In genomic region chr9:83623634-83623991, GRCh38 we compare ENCODE assay signal across 8 cellular contexts. TPM values are rescaled to one million over a fixed set of nuclear protein-coding genes. Genes with fewer than 3 reads are reported as not detected.
DNase-seq lines count a peak whose midpoint lies in the region; ATAC-seq, FAIRE-seq and TF ChIP-seq lines count a peak whose summit lies in the region.

No MANE protein-coding gene starts in this region.

- peak overlapping the region; percentile 83 for H3K4me3 Mint-ChIP-seq in activated T-cell treated with anti-CD3 and anti-CD28 coated beads, Interleukin-2, amount 50 U/mL, for 24 hours
- peak overlapping the region; percentile 87 for H3K4me3 Mint-ChIP-seq in nephron progenitor cell

- H3K27me3 Mint-ChIP-seq in activated T-cell treated with anti-CD3 and anti-CD28 coated beads, Interleukin-2, amount 50 U/mL, for 24 hours, result no peaks in the 10 kb centered on the region
- H3K27me3 Mint-ChIP-seq in nephron progenitor cell (ENCODE audit: low read depth, poor library complexity), result peaks cover 9% of the 10 kb centered on the region

- peak overlapping the region; percentile 95 for H3K27ac Mint-ChIP-seq in activated T-cell treated with anti-CD3 and anti-CD28 coated beads, Interleukin-2, amount 50 U/mL, for 24 hours
- no peak overlapping the region for H3K27ac Mint-ChIP-seq in nephron progenitor cell

- no peaks in the 10 kb centered on the region for H3K9me3 ChIP-seq in SJCRH30 (replicated peaks)

- FAIRE-seq in GM12892 (lab: Jason Lieb, UNC), result no peak

- H3K36me3 Mint-ChIP-seq in activated T-cell treated with anti-CD3 and anti-CD28 coated beads, Interleukin-2, amount 50 U/mL, for 24 hours (ENCODE audit: low read depth), result peaks cover 40% of the 10 kb centered on the region
- H3K36me3 Mint-ChIP-seq in nephron progenitor cell (ENCODE audit: low read depth), result peaks cover 13% of the 10 kb centered on the region

- H3K27me3 ChIP-seq in SJCRH30, result no peaks in the 10 kb centered on the region

- no peak for DNase-seq in activated T-cell treated with anti-CD3 and anti-CD28 coated beads, Interleukin-2, amount 50 U/mL, for 24 hours
- DNase-seq in activated T-cell treated with anti-CD3 and anti-CD28 coated beads, Interleukin-2, amount 50 U/mL, for 48 hours, result no peak
- DNase-seq in SJCRH30, result peak in 1 of 2 experiments; percentile 69
- DNase-seq in epithelial cell of prostate (ENCODE audit: low read depth, low spot score), result no peak
- no peak for DNase-seq in nephron progenitor cell
- DNase-seq in GM12892 (ENCODE audit: insufficient read length), result no peak
- DNase-seq in NCI-H1930 (lab: John Stamatoyannopoulos, UW), result no peak

- H3K27ac ChIP-seq in SJCRH30, result peak overlapping the region; percentile 84
- peak overlapping the region; percentile 59 for H3K27ac ChIP-seq in epithelial cell of prostate

- H3K4me3 ChIP-seq in SJCRH30, result peak overlapping the region; percentile 83

- TF ChIP-seq POLR2A in GM12892 (IDR thresholded peaks at IDR 0.05; ENCODE audit: low read depth, low read length), result no peak

- 0 out of 2 replicates have a peak, but pooled peaks cover under 1% of the 10 kb centered on the region for H3K36me3 ChIP-seq in SJCRH30

- peak; percentile 27 for ATAC-seq in HG02973 (IDR thresholded peaks at IDR 0.05; ENCODE audit: unreplicated experiment)

- no peak for TF ChIP-seq CTCF in nephron progenitor cell (IDR thresholded peaks at IDR 0.05)

- H3K4me1 Mint-ChIP-seq in activated T-cell treated with anti-CD3 and anti-CD28 coated beads, Interleukin-2, amount 50 U/mL, for 24 hours (ENCODE audit: low read depth), result peaks cover 37% of the 10 kb centered on the region
- peaks cover 24% of the 10 kb centered on the region for H3K4me1 Mint-ChIP-seq in nephron progenitor cell

- peaks cover 6% of the 10 kb centered on the region for H3K4me1 ChIP-seq in SJCRH30

- H3K9me3 Mint-ChIP-seq in activated T-cell treated with anti-CD3 and anti-CD28 coated beads, Interleukin-2, amount 50 U/mL, for 24 hours, result no peaks in the 10 kb centered on the region
- H3K9me3 Mint-ChIP-seq in nephron progenitor cell, result no peaks in the 10 kb centered on the region

RNA-seq across cellular contexts. Expression of gene IDNK, which starts 0.7 kb away (rescaled TPM):
- total RNA-seq in SJCRH30 (2014; rRNA removed; shearing (Covaris generic)), result 1.8 and 2.4 TPM in 2 replicates
- polyA plus RNA-seq in GM12892 (2012; ENCODE audit: missing spikeins), result 8.6 TPM
